In genomic region chr13:28449826-28450773, GRCh38 we compare ENCODE assay signal across 15 cellular contexts. TPM values are rescaled to one million over a fixed set of nuclear protein-coding genes. Genes with fewer than 3 reads are reported as not detected.
DNase-seq lines count a peak whose midpoint lies in the region; ATAC-seq and TF ChIP-seq lines count a peak whose summit lies in the region.
"Had no signal": no experiment of that assay in that cellular context is flagged by ENCODE, and none has a peak within 500 bp of the region (broad histone marks: within the 10 kb centered on the region; RNA-seq: fewer than 3 reads in every experiment).

No MANE protein-coding gene starts in this region.

- H3K9ac ChIP-seq in IMR-90 (ENCODE audit: low read depth, low read length) (no peak overlapping the region), iPS-18a (ENCODE audit: low read length) (no peak overlapping the region)

- no CpG with 5 or more reads among the region's 8 CpGs for WGBS in IMR-90 (ENCODE audit: extremely low coverage in 2 of 2, insufficient read length in 1 of 2), 2 experiments
- WGBS in adrenal gland, 4 donors = 69 to 81% (median 75%) methylated on average over 8 of the region's 8 CpGs

- no peak for TF ChIP-seq POLR2A in IMR-90 (IDR thresholded peaks at IDR 0.05; ENCODE audit: low read depth, low read length)
- TF ChIP-seq POLR2A in adrenal gland (IDR thresholded peaks at IDR 0.05) = no peak

- H3K18ac ChIP-seq in IMR-90 (ENCODE audit: low read depth, low read length) = no peak overlapping the region

- no peaks in the 10 kb centered on the region for H3K36me3 ChIP-seq in IMR-90 (ENCODE audit: control insufficient read depth, insufficient read depth, low read length)
- peaks cover 55% of the 10 kb centered on the region for H3K36me3 ChIP-seq in iPS-18a (ENCODE audit: control insufficient read depth, low read depth, low read length)
- H3K36me3 ChIP-seq in adrenal gland (replicated peaks in 1 of 2) = no peaks in the 10 kb centered on the region
- H3K36me3 ChIP-seq: thyroid gland had no signal

- H3K4ac ChIP-seq in IMR-90 (ENCODE audit: low read depth, low read length) = 0 out of 2 replicates have a peak overlapping the region, but pooled peaks have one; percentile 41

- no peak overlapping the region for H4K8ac ChIP-seq in IMR-90 (ENCODE audit: low read depth in 2 of 2, low read length in 2 of 2)

- no peak overlapping the region for H3K23ac ChIP-seq in IMR-90 (ENCODE audit: low read depth, low read length)

- no peak overlapping the region for H2AFZ ChIP-seq in IMR-90 (replicated peaks; ENCODE audit: low read length, poor library complexity)

- BruUV-seq in IMR-90 (replicated peaks; lab: Mats Ljungman, UMichigan) = no TSS peak

- no peak overlapping the region for H3K4me2 ChIP-seq in IMR-90 (ENCODE audit: low read depth, low read length)

- H3K14ac ChIP-seq in IMR-90 (replicated peaks; ENCODE audit: low read depth, low read length) = no peak overlapping the region

- no peak overlapping the region for H2BK5ac ChIP-seq in IMR-90 (ENCODE audit: low read depth, low read length, poor library complexity, severe bottlenecking)

- H3K9me3 ChIP-seq in IMR-90 (ENCODE audit: control insufficient read depth, insufficient read depth, low read length) (peaks cover 3% of the 10 kb centered on the region), iPS-18a (ENCODE audit: control insufficient read depth, low read depth, low read length) (peaks cover 24% of the 10 kb centered on the region), adrenal gland (replicated peaks in 1 of 3) (peaks cover 0 to 6% (median 3%) of the 10 kb centered on the region in 3 donors)
- H3K9me3 ChIP-seq: thyroid gland had no signal

- POLR2A ChIA-PET in IMR-90 (lab: Charles Lee; ENCODE audit: unreplicated experiment) = no interaction called here

- H3K4me1 ChIP-seq in IMR-90 (ENCODE audit: control insufficient read depth, insufficient read depth, low read length) (peaks cover 8% of the 10 kb centered on the region; the same call in 1 of the 2 replicates), iPS-18a (ENCODE audit: control insufficient read depth, low read depth, low read length) (peaks cover 24% of the 10 kb centered on the region), adrenal gland (replicated peaks in 1 of 2) (no peaks in the 10 kb centered on the region)

- DNase-seq in AG08395 (ENCODE audit: low spot score) (peak; percentile 10), IMR-90 (no peak), NCI-H1930 (lab: John Stamatoyannopoulos, UW) (no peak), globus pallidus (ENCODE audit: low spot score) (no peak), adrenal gland (no peak)
- DNase-seq: effector CD8-positive, alpha-beta T cell; heart right ventricle; midbrain; NCI-H446 treated with DMSO at 0.1 percent for 48 hours; SIG-M5; thyroid gland had no signal

- TF ChIP-seq CTCF in IMR-90 (conservative IDR thresholded peaks at IDR 0.05; ENCODE audit: low read depth, low read length) = no peak
- TF ChIP-seq CTCF in adrenal gland (IDR thresholded peaks at IDR 0.05) = no peak

- dilution Hi-C loops in IMR-90 (cut with HindIII; ENCODE audit: low sequenced_read_pairs, unreplicated experiment) = no loop called here

- no peak overlapping the region for H3K4me3 ChIP-seq in IMR-90 (ENCODE audit: insufficient read depth, low read depth, low read length)
- no peak overlapping the region for H3K4me3 ChIP-seq in iPS-18a (ENCODE audit: low read length)
- H3K4me3 ChIP-seq in adrenal gland = no peak overlapping the region
- H3K4me3 ChIP-seq: heart right ventricle, thyroid gland had no signal

- no peak overlapping the region for H4K91ac ChIP-seq in IMR-90 (ENCODE audit: insufficient read depth, low read depth, low read length)

- no peak overlapping the region for H2AK9ac ChIP-seq in IMR-90 (replicated peaks; ENCODE audit: low read depth, low read length, poor library complexity)

- H3K27ac ChIP-seq in IMR-90 (ENCODE audit: insufficient read depth, low read length) (no peak overlapping the region), iPS-18a (ENCODE audit: low read length) (peak overlapping the region; percentile 16), adrenal gland (no peak overlapping the region)
- H3K27ac ChIP-seq: HL-60, thyroid gland had no signal

- H3K56ac ChIP-seq in IMR-90 (ENCODE audit: extremely low read depth, insufficient read depth, low read length) = no peak overlapping the region

- no peak overlapping the region; the same call in 1 of the 2 replicates for H2AK5ac ChIP-seq in IMR-90 (ENCODE audit: low read depth, low read length)

- no peak for TF ChIP-seq RAD21 in IMR-90 (IDR thresholded peaks at IDR 0.05; ENCODE audit: low read length)

- H2BK120ac ChIP-seq in IMR-90 (ENCODE audit: low read depth, low read length) = no peak overlapping the region

- H3K27me3 ChIP-seq in IMR-90 (ENCODE audit: control insufficient read depth, insufficient read depth, low read length) = no peaks in the 10 kb centered on the region
- no peaks in the 10 kb centered on the region for H3K27me3 ChIP-seq in iPS-18a (ENCODE audit: control insufficient read depth, insufficient read depth, low read length)
- H3K27me3 ChIP-seq in adrenal gland = no peaks in the 10 kb centered on the region
- H3K27me3 ChIP-seq: heart right ventricle, thyroid gland had no signal

- H3K9me1 ChIP-seq in IMR-90 (ENCODE audit: insufficient read depth, low read length) = 0 out of 2 replicates have a peak, but pooled peaks cover 5% of the 10 kb centered on the region

- no peak overlapping the region for H2BK15ac ChIP-seq in IMR-90 (ENCODE audit: low read depth, low read length)

- no peak overlapping the region for H4K5ac ChIP-seq in IMR-90 (ENCODE audit: low read depth, low read length)

- in situ Hi-C loops in IMR-90 (cut with MboI; ENCODE audit: low sequenced_read_pairs) = no loop called here

- CTCF ChIA-PET in IMR-90 (lab: Yijun Ruan, JAX) = no interaction called here

- peaks cover 0 to 6% of the 10 kb centered on the region in 2 experiments; a peak in 1 of 4 replicates for H3K79me1 ChIP-seq in IMR-90 (ENCODE audit: low read depth in 1 of 2, low read length in 2 of 2)

- H2BK20ac ChIP-seq in IMR-90 (ENCODE audit: low read depth, low read length) = no peak overlapping the region

- ATAC-seq in GM21390 (IDR thresholded peaks at IDR 0.05; ENCODE audit: unreplicated experiment) (peak; percentile 48), IMR-90 (ENCODE audit: low read depth) (no peak; the same call in 1 of the 2 replicates), GM21447 (IDR thresholded peaks at IDR 0.05; ENCODE audit: unreplicated experiment) (no peak)

- intact Hi-C loops in IMR-90 (cut with micrococcal nuclease) = no loop called here
- intact Hi-C loops in adrenal gland (cut with DNase I) = no loop called here

- H4K20me1 ChIP-seq in IMR-90 (ENCODE audit: insufficient read depth, low read length) = no peaks in the 10 kb centered on the region

TF ChIP-seq in IMR-90, 13 proteins besides CTCF, POLR2A, EP300 and RAD21:
- TF ChIP-seq FOS (IDR thresholded peaks at IDR 0.05; ENCODE audit: low read depth, low read length) = no peak
- TF ChIP-seq BHLHE40 (IDR thresholded peaks at IDR 0.05; ENCODE audit: low read depth, low read length) = no peak
- TF ChIP-seq SMC3 (IDR thresholded peaks at IDR 0.05; ENCODE audit: low read depth, low read length) = no peak
- TF ChIP-seq NFE2L2 (IDR thresholded peaks at IDR 0.05; ENCODE audit: low read depth, low read length) = no peak
- TF ChIP-seq MAZ (IDR thresholded peaks at IDR 0.05; ENCODE audit: borderline replicate concordance, low read depth, low read length) = no peak
- no peak for TF ChIP-seq MAFK (IDR thresholded peaks at IDR 0.05; ENCODE audit: low read depth, low read length)
- no peak for TF ChIP-seq ELK1 (IDR thresholded peaks at IDR 0.05; ENCODE audit: borderline replicate concordance, low read depth, low read length)
- TF ChIP-seq MXI1 (IDR thresholded peaks at IDR 0.05; ENCODE audit: borderline replicate concordance, low read depth, low read length) = no peak
- no peak for TF ChIP-seq CHD1 (IDR thresholded peaks at IDR 0.05; ENCODE audit: low read depth, low read length)
- TF ChIP-seq CEBPB (IDR thresholded peaks at IDR 0.05; ENCODE audit: low read depth, low read length) = no peak
- no peak for TF ChIP-seq RCOR1 (IDR thresholded peaks at IDR 0.05; ENCODE audit: insufficient replicate concordance, low read length)
- TF ChIP-seq RFX5 (IDR thresholded peaks at IDR 0.05; ENCODE audit: low read depth, low read length) = no peak
- no peak for TF ChIP-seq USF2 (IDR thresholded peaks at IDR 0.05; ENCODE audit: low read depth, low read length)

RNA-seq across cellular contexts. Expression of gene FLT1, which starts 44.8 kb away (rescaled TPM):
- total RNA-seq in IMR-90 (2012; rRNA removed) (10.0 and 10.4 TPM in 2 replicates), adrenal gland (10 to 100 TPM; 18.1 to 55.9 (median 26.5) TPM)
- polyA plus RNA-seq in IMR-90 (2012; rRNA removed) (4.4 and 4.5 TPM in 2 replicates), adrenal gland (10 to 100 TPM in 1 of 3 donors, 1 to 10 TPM in 2; 2.7 to 25.4 (median 6.0) TPM)
- polyA plus RNA-seq in IMR-90 (2012; cell fraction: cytosol; rRNA removed) = 1.6 and 2.5 TPM in 2 replicates
- polyA plus RNA-seq in IMR-90 (2012; cell fraction: nucleus; rRNA removed; ENCODE audit: low replicate concordance) = 1.3 and 3.9 TPM in 2 replicates
